8 cellular contexts compared by ENCODE assay signal in the genomic region with DNA sequence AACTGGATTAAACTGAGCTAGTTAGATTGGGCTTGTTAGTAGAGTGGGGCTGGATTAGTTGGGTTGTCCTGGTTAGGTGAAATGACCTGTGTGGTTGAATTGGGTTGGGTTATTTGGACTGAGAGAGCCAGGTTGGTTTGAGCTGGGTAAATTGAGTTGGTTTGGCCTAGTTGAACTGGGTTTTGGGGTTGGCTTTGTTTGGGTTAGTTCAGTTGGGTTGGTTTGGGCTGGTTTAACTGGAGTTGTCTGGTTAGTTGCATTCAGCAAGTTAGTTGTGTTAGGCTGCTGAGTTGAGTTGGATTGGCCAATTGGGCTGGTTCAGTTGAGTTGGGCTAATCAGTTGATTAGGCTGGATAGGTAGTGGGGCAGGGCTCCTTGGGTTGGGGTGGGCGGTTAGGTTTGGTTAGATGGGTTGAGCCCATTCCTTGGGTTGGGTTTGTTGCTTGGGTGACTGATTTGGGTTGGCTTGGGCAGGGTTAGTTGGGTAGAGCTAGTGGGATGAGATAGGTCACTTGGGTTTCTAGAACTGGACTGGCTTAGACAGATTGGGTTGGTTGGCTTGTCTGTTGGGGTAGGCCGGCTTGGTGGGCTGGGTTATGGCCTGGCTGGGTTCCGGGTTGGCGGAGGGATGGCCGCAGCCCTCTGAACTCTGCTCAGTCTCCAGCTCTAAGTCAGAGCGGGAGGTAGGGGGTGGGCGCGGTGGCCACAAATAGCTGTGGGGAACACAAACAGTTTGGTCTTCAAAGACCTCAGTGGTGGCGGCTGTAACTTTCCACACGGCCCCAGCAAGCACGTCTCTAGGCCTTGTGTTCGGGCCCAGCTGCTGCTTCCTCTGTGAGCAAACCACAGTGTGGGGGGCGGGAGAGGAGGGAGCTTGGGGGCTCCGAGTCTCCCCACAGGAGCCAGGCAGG.
A peak's percentile ranks its signal among the peaks of the same experiment; 100 is the strongest.
DNase-seq lines count a peak whose midpoint lies in the region; ATAC-seq lines count a peak whose summit lies in the region.

No MANE protein-coding gene starts in this region.

- DNase-seq in activated T-cell treated with anti-CD3 and anti-CD28 coated beads, Interleukin-2, amount 50 U/mL, for 1 hour, result peak; percentile 51
- DNase-seq in naive thymus-derived CD8-positive, alpha-beta T cell, result peak; percentile 38 to 88 (median 68)
- no peak for DNase-seq in glomerular visceral epithelial cell (ENCODE audit: extremely low spot score)
- DNase-seq in amygdala (lab: John Stamatoyannopoulos, UW), result no peak
- no peak for DNase-seq in NCI-H510A (lab: John Stamatoyannopoulos, UW)

- peak overlapping the region; percentile 7 to 87 (median 68) for H3K4me3 Mint-ChIP-seq in naive thymus-derived CD8-positive, alpha-beta T cell

- no peaks in the 10 kb centered on the region for H4K20me1 ChIP-seq in BLaER1 treated with 17β-estradiol and CSF1 and Interleukin-3, amounts not matched to agents 10 nM and 100 nM

- peak overlapping the region; percentile 92 to 100 (median 96) for H3K27ac Mint-ChIP-seq in naive thymus-derived CD8-positive, alpha-beta T cell

- peak overlapping the region in 9 of 11 experiments; percentile 40 to 80 (median 72); a peak in 17 of 22 replicates for H3K9ac ChIP-seq in BLaER1 treated with 17β-estradiol and CSF1 and Interleukin-3, amounts not matched to agents 10 nM and 100 nM

- POLR2A ChIA-PET in naive thymus-derived CD8-positive, alpha-beta T cell (lab: Charles Lee), result interaction anchor here (0.6 to 11.4 kb wide), 16 partner anchors 10 to 233 kb away, joined by 3 to 139 read pairs (median 8); a partner anchor contains a TSS

- ATAC-seq in HG02610 (IDR thresholded peaks at IDR 0.05; ENCODE audit: unreplicated experiment) (peak; percentile 47), GM21447 (IDR thresholded peaks at IDR 0.05; ENCODE audit: unreplicated experiment) (no peak)
- ATAC-seq in naive thymus-derived CD8-positive, alpha-beta T cell, result peak; percentile 80 to 83

- peak overlapping the region in 1 of 10 experiments; percentile 9; a peak in 1 of 20 replicates for H3K4me3 ChIP-seq in BLaER1 treated with 17β-estradiol and CSF1 and Interleukin-3, amounts not matched to agents 10 nM and 100 nM

- peaks cover 0 to 11% (median 0%) of the 10 kb centered on the region in 9 donors for H3K9me3 Mint-ChIP-seq in naive thymus-derived CD8-positive, alpha-beta T cell

- H3K36me3 Mint-ChIP-seq in naive thymus-derived CD8-positive, alpha-beta T cell, result no peaks in the 10 kb centered on the region

- no peaks in the 10 kb centered on the region for H3K36me3 ChIP-seq in BLaER1 treated with 17β-estradiol and CSF1 and Interleukin-3, amounts not matched to agents 10 nM and 100 nM

- H3K27me3 ChIP-seq in BLaER1 treated with 17β-estradiol and CSF1 and Interleukin-3, amounts not matched to agents 10 nM and 100 nM, result no peaks in the 10 kb centered on the region

- H3K9me3 ChIP-seq in BLaER1 treated with 17β-estradiol and CSF1 and Interleukin-3, amounts not matched to agents 10 nM and 100 nM (replicated peaks in 1 of 11), result no peaks in the 10 kb centered on the region

- peaks cover 43 to 92% (median 89%) of the 10 kb centered on the region in 4 donors for H3K4me1 Mint-ChIP-seq in naive thymus-derived CD8-positive, alpha-beta T cell

- peak overlapping the region; percentile 4 to 87 (median 71) for H3K4me2 ChIP-seq in BLaER1 treated with 17β-estradiol and CSF1 and Interleukin-3, amounts not matched to agents 10 nM and 100 nM

- peaks cover 37 to 91% (median 81%) of the 10 kb centered on the region in 10 experiments for H3K4me1 ChIP-seq in BLaER1 treated with 17β-estradiol and CSF1 and Interleukin-3, amounts not matched to agents 10 nM and 100 nM

- no peaks in the 10 kb centered on the region for H3K27me3 Mint-ChIP-seq in naive thymus-derived CD8-positive, alpha-beta T cell

- peak overlapping the region in 10 of 11 experiments; percentile 18 to 89 (median 82); a peak in 19 of 22 replicates for H3K27ac ChIP-seq in BLaER1 treated with 17β-estradiol and CSF1 and Interleukin-3, amounts not matched to agents 10 nM and 100 nM

Comparison
In these comparisons a context has a peak if more than half of its experiments do, and no peak if none do; other contexts are left out.
1. DNase-seq: peak in activated T-cell treated with anti-CD3 and anti-CD28 coated beads, Interleukin-2, amount 50 U/mL, for 1 hour (single experiment) and naive thymus-derived CD8-positive, alpha-beta T cell (10 of 10); none in glomerular visceral epithelial cell (single experiment), amygdala (0 of 56) and NCI-H510A (single experiment).